ENCODE assay signal across 1 cellular context in the genomic region with DNA sequence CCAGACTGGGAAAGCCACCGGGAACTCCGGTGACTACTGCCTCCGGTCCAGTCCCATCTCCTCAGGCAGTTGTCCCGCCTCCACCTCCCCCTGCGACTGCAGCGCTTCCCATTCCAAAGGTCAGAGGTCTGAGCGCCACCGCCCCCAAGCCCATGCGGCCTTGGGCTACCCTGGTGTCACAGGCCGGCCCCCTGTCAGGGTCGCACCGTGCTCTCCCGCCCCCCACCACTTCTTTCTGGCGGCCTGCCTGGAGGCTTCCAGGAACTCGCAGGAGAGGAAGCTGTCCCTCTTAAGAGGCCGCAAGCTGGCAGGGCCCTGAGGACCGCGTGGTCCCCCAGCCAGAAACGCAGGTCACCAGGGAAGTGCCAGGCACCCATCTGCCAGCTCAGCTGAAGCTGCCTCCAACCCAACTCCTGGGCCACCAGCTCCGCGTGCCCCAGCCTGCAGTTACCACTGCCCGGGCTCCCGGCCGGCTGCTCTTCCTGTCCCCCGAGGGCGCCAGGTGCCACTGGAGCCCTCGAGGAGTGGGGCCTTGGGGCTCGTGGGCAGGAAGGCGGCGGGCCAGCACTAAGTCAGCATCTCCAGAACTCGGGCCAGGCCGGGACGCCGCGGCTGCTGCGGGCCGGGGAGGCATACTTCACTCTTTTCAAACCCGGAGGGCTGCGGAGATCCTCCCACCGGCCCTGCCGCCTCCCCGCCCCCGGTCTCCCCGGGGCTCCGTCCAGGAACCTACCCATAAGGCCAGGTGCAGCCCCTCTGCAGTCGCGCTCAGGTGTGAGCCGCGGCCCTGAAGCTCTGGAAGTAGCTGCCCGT.
A peak's percentile ranks its signal among the peaks of the same experiment; 100 is the strongest.
TF ChIP-seq lines count a peak whose summit lies in the region.

No MANE protein-coding gene starts in this region.

TF ChIP-seq in WTC11, 78 proteins besides CTCF, POLR2A, EP300 and RAD21 (continued from another document and continues in another):
- TF ChIP-seq, protein P1, sequence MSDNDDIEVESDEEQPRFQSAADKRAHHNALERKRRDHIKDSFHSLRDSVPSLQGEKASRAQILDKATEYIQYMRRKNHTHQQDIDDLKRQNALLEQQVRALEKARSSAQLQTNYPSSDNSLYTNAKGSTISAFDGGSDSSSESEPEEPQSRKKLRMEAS (CRISPR knock-in tag; IDR thresholded peaks at IDR 0.05) = peak; percentile 35; the same call in 1 of the 2 replicates
- TF ChIP-seq NFYB (CRISPR knock-in tag; conservative IDR thresholded peaks at IDR 0.05; ENCODE audit: low read depth) (no peak), JUN (CRISPR knock-in tag; IDR thresholded peaks at IDR 0.05) (no peak), CREB1 (CRISPR knock-in tag; IDR thresholded peaks at IDR 0.05) (no peak), HMGA2 (CRISPR knock-in tag; IDR thresholded peaks at IDR 0.05) (no peak), ETV6 (CRISPR knock-in tag; IDR thresholded peaks at IDR 0.05) (no peak), RORB (CRISPR knock-in tag; IDR thresholded peaks at IDR 0.05) (no peak), IRF2 (CRISPR knock-in tag; IDR thresholded peaks at IDR 0.05; ENCODE audit: borderline replicate concordance, low read depth) (no peak), GABPB1 (CRISPR knock-in tag; IDR thresholded peaks at IDR 0.05) (peak; percentile 48), FOXP1 (CRISPR knock-in tag; IDR thresholded peaks at IDR 0.05; ENCODE audit: borderline replicate concordance) (peak; percentile 66; the same call in 1 of the 2 replicates), EMX1 (CRISPR knock-in tag; IDR thresholded peaks at IDR 0.05) (no peak), TCF7 (CRISPR knock-in tag; IDR thresholded peaks at IDR 0.05; ENCODE audit: low read depth) (no peak), ZNF263 (CRISPR knock-in tag; IDR thresholded peaks at IDR 0.05; ENCODE audit: low read depth) (no peak), MYBL2 (CRISPR knock-in tag; IDR thresholded peaks at IDR 0.05) (no peak), NFATC4 (CRISPR knock-in tag; IDR thresholded peaks at IDR 0.05) (no peak), MXD4 (CRISPR knock-in tag; IDR thresholded peaks at IDR 0.05; ENCODE audit: borderline replicate concordance) (no peak), CREM (CRISPR knock-in tag; IDR thresholded peaks at IDR 0.05) (no peak), ZNF232 (CRISPR knock-in tag; IDR thresholded peaks at IDR 0.05) (no peak), ZNF121 (CRISPR knock-in tag; IDR thresholded peaks at IDR 0.05) (no peak), ZNF423 (CRISPR knock-in tag; IDR thresholded peaks at IDR 0.05) (no peak; the same call in 1 of the 2 replicates), ZNF396 (CRISPR knock-in tag; IDR thresholded peaks at IDR 0.05; ENCODE audit: borderline replicate concordance) (no peak), FOXJ3 (CRISPR knock-in tag; IDR thresholded peaks at IDR 0.05; ENCODE audit: borderline replicate concordance) (no peak), JAZF1 (CRISPR knock-in tag; IDR thresholded peaks at IDR 0.05) (no peak), OVOL2 (CRISPR knock-in tag; IDR thresholded peaks at IDR 0.05; ENCODE audit: borderline replicate concordance) (no peak), ZNF416 (CRISPR knock-in tag; IDR thresholded peaks at IDR 0.05) (no peak), NFE2L1 (CRISPR knock-in tag; IDR thresholded peaks at IDR 0.05) (no peak)
- TF ChIP-seq, protein P2, sequence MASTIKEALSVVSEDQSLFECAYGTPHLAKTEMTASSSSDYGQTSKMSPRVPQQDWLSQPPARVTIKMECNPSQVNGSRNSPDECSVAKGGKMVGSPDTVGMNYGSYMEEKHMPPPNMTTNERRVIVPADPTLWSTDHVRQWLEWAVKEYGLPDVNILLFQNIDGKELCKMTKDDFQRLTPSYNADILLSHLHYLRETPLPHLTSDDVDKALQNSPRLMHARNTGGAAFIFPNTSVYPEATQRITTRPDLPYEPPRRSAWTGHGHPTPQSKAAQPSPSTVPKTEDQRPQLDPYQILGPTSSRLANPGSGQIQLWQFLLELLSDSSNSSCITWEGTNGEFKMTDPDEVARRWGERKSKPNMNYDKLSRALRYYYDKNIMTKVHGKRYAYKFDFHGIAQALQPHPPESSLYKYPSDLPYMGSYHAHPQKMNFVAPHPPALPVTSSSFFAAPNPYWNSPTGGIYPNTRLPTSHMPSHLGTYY (CRISPR knock-in tag; IDR thresholded peaks at IDR 0.05) = no peak
- TF ChIP-seq, protein P3, sequence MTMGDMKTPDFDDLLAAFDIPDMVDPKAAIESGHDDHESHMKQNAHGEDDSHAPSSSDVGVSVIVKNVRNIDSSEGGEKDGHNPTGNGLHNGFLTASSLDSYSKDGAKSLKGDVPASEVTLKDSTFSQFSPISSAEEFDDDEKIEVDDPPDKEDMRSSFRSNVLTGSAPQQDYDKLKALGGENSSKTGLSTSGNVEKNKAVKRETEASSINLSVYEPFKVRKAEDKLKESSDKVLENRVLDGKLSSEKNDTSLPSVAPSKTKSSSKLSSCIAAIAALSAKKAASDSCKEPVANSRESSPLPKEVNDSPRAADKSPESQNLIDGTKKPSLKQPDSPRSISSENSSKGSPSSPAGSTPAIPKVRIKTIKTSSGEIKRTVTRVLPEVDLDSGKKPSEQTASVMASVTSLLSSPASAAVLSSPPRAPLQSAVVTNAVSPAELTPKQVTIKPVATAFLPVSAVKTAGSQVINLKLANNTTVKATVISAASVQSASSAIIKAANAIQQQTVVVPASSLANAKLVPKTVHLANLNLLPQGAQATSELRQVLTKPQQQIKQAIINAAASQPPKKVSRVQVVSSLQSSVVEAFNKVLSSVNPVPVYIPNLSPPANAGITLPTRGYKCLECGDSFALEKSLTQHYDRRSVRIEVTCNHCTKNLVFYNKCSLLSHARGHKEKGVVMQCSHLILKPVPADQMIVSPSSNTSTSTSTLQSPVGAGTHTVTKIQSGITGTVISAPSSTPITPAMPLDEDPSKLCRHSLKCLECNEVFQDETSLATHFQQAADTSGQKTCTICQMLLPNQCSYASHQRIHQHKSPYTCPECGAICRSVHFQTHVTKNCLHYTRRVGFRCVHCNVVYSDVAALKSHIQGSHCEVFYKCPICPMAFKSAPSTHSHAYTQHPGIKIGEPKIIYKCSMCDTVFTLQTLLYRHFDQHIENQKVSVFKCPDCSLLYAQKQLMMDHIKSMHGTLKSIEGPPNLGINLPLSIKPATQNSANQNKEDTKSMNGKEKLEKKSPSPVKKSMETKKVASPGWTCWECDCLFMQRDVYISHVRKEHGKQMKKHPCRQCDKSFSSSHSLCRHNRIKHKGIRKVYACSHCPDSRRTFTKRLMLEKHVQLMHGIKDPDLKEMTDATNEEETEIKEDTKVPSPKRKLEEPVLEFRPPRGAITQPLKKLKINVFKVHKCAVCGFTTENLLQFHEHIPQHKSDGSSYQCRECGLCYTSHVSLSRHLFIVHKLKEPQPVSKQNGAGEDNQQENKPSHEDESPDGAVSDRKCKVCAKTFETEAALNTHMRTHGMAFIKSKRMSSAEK (CRISPR knock-in tag; IDR thresholded peaks at IDR 0.05; ENCODE audit: borderline replicate concordance) = no peak
- TF ChIP-seq, protein P4, sequence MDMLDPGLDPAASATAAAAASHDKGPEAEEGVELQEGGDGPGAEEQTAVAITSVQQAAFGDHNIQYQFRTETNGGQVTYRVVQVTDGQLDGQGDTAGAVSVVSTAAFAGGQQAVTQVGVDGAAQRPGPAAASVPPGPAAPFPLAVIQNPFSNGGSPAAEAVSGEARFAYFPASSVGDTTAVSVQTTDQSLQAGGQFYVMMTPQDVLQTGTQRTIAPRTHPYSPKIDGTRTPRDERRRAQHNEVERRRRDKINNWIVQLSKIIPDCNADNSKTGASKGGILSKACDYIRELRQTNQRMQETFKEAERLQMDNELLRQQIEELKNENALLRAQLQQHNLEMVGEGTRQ (CRISPR knock-in tag; IDR thresholded peaks at IDR 0.05) = peak; percentile 28; the same call in 1 of the 2 replicates
- TF ChIP-seq, protein P5, sequence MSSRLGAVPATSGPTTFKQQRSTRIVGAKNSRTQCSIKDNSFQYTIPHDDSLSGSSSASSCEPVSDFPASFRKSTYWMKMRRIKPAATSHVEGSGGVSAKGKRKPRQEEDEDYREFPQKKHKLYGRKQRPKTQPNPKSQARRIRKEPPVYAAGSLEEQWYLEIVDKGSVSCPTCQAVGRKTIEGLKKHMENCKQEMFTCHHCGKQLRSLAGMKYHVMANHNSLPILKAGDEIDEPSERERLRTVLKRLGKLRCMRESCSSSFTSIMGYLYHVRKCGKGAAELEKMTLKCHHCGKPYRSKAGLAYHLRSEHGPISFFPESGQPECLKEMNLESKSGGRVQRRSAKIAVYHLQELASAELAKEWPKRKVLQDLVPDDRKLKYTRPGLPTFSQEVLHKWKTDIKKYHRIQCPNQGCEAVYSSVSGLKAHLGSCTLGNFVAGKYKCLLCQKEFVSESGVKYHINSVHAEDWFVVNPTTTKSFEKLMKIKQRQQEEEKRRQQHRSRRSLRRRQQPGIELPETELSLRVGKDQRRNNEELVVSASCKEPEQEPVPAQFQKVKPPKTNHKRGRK (CRISPR knock-in tag; IDR thresholded peaks at IDR 0.05; ENCODE audit: borderline replicate concordance) = no peak
- TF ChIP-seq, protein P6, sequence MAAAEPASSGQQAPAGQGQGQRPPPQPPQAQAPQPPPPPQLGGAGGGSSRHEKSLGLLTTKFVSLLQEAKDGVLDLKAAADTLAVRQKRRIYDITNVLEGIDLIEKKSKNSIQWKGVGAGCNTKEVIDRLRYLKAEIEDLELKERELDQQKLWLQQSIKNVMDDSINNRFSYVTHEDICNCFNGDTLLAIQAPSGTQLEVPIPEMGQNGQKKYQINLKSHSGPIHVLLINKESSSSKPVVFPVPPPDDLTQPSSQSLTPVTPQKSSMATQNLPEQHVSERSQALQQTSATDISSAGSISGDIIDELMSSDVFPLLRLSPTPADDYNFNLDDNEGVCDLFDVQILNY (CRISPR knock-in tag; IDR thresholded peaks at IDR 0.05) = 0 out of 2 replicates have a peak, but pooled peaks have one; percentile 16
- TF ChIP-seq, protein P7, sequence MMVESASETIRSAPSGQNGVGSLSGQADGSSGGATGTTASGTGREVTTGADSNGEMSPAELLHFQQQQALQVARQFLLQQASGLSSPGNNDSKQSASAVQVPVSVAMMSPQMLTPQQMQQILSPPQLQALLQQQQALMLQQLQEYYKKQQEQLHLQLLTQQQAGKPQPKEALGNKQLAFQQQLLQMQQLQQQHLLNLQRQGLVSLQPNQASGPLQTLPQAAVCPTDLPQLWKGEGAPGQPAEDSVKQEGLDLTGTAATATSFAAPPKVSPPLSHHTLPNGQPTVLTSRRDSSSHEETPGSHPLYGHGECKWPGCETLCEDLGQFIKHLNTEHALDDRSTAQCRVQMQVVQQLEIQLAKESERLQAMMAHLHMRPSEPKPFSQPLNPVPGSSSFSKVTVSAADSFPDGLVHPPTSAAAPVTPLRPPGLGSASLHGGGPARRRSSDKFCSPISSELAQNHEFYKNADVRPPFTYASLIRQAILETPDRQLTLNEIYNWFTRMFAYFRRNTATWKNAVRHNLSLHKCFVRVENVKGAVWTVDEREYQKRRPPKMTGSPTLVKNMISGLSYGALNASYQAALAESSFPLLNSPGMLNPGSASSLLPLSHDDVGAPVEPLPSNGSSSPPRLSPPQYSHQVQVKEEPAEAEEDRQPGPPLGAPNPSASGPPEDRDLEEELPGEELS (CRISPR knock-in tag; IDR thresholded peaks at IDR 0.05) = no peak
- TF ChIP-seq, protein P8, sequence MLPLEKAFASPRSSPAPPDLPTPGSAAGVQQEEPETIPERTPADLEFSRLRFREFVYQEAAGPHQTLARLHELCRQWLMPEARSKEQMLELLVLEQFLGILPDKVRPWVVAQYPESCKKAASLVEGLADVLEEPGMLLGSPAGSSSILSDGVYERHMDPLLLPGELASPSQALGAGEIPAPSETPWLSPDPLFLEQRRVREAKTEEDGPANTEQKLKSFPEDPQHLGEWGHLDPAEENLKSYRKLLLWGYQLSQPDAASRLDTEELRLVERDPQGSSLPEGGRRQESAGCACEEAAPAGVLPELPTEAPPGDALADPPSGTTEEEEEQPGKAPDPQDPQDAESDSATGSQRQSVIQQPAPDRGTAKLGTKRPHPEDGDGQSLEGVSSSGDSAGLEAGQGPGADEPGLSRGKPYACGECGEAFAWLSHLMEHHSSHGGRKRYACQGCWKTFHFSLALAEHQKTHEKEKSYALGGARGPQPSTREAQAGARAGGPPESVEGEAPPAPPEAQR (CRISPR knock-in tag; IDR thresholded peaks at IDR 0.05) = no peak
- TF ChIP-seq, protein P9, sequence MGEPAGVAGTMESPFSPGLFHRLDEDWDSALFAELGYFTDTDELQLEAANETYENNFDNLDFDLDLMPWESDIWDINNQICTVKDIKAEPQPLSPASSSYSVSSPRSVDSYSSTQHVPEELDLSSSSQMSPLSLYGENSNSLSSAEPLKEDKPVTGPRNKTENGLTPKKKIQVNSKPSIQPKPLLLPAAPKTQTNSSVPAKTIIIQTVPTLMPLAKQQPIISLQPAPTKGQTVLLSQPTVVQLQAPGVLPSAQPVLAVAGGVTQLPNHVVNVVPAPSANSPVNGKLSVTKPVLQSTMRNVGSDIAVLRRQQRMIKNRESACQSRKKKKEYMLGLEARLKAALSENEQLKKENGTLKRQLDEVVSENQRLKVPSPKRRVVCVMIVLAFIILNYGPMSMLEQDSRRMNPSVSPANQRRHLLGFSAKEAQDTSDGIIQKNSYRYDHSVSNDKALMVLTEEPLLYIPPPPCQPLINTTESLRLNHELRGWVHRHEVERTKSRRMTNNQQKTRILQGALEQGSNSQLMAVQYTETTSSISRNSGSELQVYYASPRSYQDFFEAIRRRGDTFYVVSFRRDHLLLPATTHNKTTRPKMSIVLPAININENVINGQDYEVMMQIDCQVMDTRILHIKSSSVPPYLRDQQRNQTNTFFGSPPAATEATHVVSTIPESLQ (CRISPR knock-in tag; IDR thresholded peaks at IDR 0.05) = no peak
- TF ChIP-seq, protein P10, sequence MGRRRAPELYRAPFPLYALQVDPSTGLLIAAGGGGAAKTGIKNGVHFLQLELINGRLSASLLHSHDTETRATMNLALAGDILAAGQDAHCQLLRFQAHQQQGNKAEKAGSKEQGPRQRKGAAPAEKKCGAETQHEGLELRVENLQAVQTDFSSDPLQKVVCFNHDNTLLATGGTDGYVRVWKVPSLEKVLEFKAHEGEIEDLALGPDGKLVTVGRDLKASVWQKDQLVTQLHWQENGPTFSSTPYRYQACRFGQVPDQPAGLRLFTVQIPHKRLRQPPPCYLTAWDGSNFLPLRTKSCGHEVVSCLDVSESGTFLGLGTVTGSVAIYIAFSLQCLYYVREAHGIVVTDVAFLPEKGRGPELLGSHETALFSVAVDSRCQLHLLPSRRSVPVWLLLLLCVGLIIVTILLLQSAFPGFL (CRISPR knock-in tag; IDR thresholded peaks at IDR 0.05; ENCODE audit: borderline replicate concordance) = no peak; the same call in 1 of the 2 replicates
- TF ChIP-seq, protein P11, sequence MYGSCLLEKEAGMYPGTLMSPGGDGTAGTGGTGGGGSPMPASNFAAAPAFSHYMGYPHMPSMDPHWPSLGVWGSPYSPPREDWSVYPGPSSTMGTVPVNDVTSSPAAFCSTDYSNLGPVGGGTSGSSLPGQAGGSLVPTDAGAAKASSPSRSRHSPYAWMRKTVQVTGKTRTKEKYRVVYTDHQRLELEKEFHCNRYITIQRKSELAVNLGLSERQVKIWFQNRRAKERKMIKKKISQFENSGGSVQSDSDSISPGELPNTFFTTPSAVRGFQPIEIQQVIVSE (CRISPR knock-in tag; IDR thresholded peaks at IDR 0.05; ENCODE audit: borderline replicate concordance) = no peak
- TF ChIP-seq, protein P12, sequence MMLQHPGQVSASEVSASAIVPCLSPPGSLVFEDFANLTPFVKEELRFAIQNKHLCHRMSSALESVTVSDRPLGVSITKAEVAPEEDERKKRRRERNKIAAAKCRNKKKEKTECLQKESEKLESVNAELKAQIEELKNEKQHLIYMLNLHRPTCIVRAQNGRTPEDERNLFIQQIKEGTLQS (CRISPR knock-in tag; conservative IDR thresholded peaks at IDR 0.05) = no peak
